ENCODE assay signal across 26 cellular contexts in the genomic region with DNA sequence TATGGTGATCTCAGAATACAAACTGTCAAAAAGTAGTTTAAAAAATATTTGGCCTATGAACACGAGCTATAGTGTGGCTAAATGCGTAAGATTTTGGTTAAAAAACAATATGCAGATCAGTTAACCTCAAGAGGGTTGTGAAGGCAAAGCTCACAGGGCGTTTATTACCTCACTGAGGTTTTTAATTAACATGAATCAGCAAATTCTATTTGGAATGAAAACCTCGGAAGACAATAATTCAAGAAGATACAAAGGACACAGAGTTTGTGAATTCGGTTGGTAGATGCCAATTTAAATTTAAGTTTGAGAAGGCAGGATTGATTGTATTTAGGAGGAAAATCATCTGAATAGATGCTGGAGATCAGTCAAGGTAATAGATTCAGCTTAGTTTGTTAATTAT.
"Had no signal": no experiment of that assay in that cellular context is flagged by ENCODE, and none has a peak within 500 bp of the region (broad histone marks: within the 10 kb centered on the region; RNA-seq: fewer than 3 reads in every experiment).

No MANE protein-coding gene starts in this region.

- H3K27ac ChIP-seq: epithelial cell of prostate, esophagus squamous epithelium, gastrocnemius medialis, heart right ventricle, left lung, lower lobe of right lung had no signal

- H3K36me3 ChIP-seq: esophagus squamous epithelium, gastrocnemius medialis, heart right ventricle, left lung, lower lobe of right lung had no signal

- H3K4me1 ChIP-seq: esophagus squamous epithelium, gastrocnemius medialis, heart right ventricle, left lung, lower lobe of right lung had no signal

- FAIRE-seq: endometrium, islet of Langerhans, keratinocyte had no signal

- ATAC-seq: effector memory CD8-positive, alpha-beta T cell; esophagus mucosa; gastrocnemius medialis; heart right ventricle; left cardiac atrium; left lung; left ventricle myocardium superior; lower lobe of right lung; mucosa of descending colon; naive thymus-derived CD8-positive, alpha-beta T cell had no signal

- H3K9me3 ChIP-seq: esophagus squamous epithelium, gastrocnemius medialis, lower lobe of right lung had no signal

- DNase-seq: cortex of kidney; effector CD8-positive, alpha-beta T cell; effector memory CD8-positive, alpha-beta T cell; endodermal cell; erythroblast; esophagus squamous epithelium; foreskin fibroblast; foreskin melanocyte; gastrocnemius medialis; glutamatergic neuron; head of caudate nucleus; heart right ventricle; hippocampal formation; left cardiac atrium; left lung; left ventricle myocardium superior; lower lobe of right lung; mesenchymal stem cell; mucosa of descending colon; naive B cell; naive thymus-derived CD8-positive, alpha-beta T cell had no signal

- H3K27me3 ChIP-seq: esophagus squamous epithelium, gastrocnemius medialis, heart right ventricle, left lung had no signal

- H3K4me3 ChIP-seq: esophagus squamous epithelium, gastrocnemius medialis, heart right ventricle, left lung, lower lobe of right lung, mucosa of descending colon had no signal
